9 cellular contexts compared by ENCODE assay signal in the genomic region with DNA sequence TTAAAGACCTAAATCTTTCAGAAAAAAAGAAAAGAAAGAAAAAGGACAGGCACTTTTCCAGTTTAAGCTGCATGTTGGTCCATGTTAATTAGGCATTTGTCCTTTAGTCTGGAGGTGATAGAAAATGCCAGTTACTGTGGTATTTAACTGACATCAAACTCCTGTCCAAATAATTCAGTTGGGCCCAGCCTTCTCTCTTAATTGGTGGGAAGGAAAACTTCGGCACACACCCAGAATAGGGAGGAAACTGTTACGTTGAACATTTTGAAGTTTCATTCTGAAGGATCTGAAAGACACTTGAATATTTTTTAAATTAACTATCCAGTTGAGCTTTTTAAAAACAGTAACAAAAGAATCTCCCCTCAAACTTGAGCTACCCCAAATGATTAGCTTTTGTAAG. TPM values are rescaled to one million over a fixed set of nuclear protein-coding genes. Genes with fewer than 3 reads are reported as not detected.
A peak's percentile ranks its signal among the peaks of the same experiment; 100 is the strongest.
DNase-seq lines count a peak whose midpoint lies in the region; ATAC-seq and TF ChIP-seq lines count a peak whose summit lies in the region.
"Had no signal": no experiment of that assay in that cellular context is flagged by ENCODE, and none has a peak within 500 bp of the region (broad histone marks: within the 10 kb centered on the region; RNA-seq: fewer than 3 reads in every experiment).

No MANE protein-coding gene starts in this region.

- no peak for TF ChIP-seq CTCF in cardiac muscle cell (IDR thresholded peaks at IDR 0.05; ENCODE audit: low read depth, low read length)
- TF ChIP-seq CTCF in right lobe of liver (IDR thresholded peaks at IDR 0.05) = no peak
- TF ChIP-seq CTCF in transverse colon (IDR thresholded peaks at IDR 0.05) = no peak

- no peak for DNase-seq in cardiac muscle cell (ENCODE audit: low read depth in 1 of 2, low spot score in 1 of 2)
- no peak for DNase-seq in left ventricle myocardium superior
- no peak for DNase-seq in activated T-helper 2 cell treated with anti-CD3 and anti-CD28 coated beads, Interferon-gamma antibody, Interleukin-2, Interleukin-4, amounts not matched to agents 10 μg/mL and 5 μg/mL and 100 μg/mL, durations not matched to agents 14 hours and 24 hours and 36 hours (ENCODE audit: low spot score)
- no peak for DNase-seq in right lobe of liver
- no peak for DNase-seq in transverse colon
- no peak for DNase-seq in NCI-H1092 treated with DMSO at 0.1 percent for 48 hours (lab: John Stamatoyannopoulos, UW)
- DNase-seq: NCI-H1694 had no signal

- H3K27ac ChIP-seq in cardiac muscle cell = peak overlapping the region; percentile 82
- H3K27ac ChIP-seq in right lobe of liver = peak overlapping the region; percentile 55 to 97 (median 61)
- peak overlapping the region; percentile 93 to 98 (median 96) for H3K27ac ChIP-seq in transverse colon

- H3K27me3 ChIP-seq in cardiac muscle cell = no peaks in the 10 kb centered on the region
- H3K27me3 ChIP-seq in right lobe of liver = no peaks in the 10 kb centered on the region
- H3K27me3 ChIP-seq in transverse colon = no peaks in the 10 kb centered on the region

- no peaks in the 10 kb centered on the region for H3K27me3 Mint-ChIP-seq in activated T-helper 2 cell treated with anti-CD3 and anti-CD28 coated beads, Interferon-gamma antibody, Interleukin-2, Interleukin-4, amounts not matched to agents 10 μg/mL and 5 μg/mL and 100 μg/mL, durations not matched to agents 14 hours and 24 hours and 36 hours (ENCODE audit: low read depth)

- ATAC-seq in left ventricle myocardium superior = no peak
- ATAC-seq in right lobe of liver = no peak
- no peak for ATAC-seq in GM19397 (IDR thresholded peaks at IDR 0.05; ENCODE audit: unreplicated experiment)
- no peak for ATAC-seq in HG03565 (IDR thresholded peaks at IDR 0.05; ENCODE audit: unreplicated experiment)

- peaks cover 9% of the 10 kb centered on the region for H3K36me3 Mint-ChIP-seq in activated T-helper 2 cell treated with anti-CD3 and anti-CD28 coated beads, Interferon-gamma antibody, Interleukin-2, Interleukin-4, amounts not matched to agents 10 μg/mL and 5 μg/mL and 100 μg/mL, durations not matched to agents 14 hours and 24 hours and 36 hours (ENCODE audit: low read depth)

- peaks cover 62% of the 10 kb centered on the region for H3K4me1 Mint-ChIP-seq in activated T-helper 2 cell treated with anti-CD3 and anti-CD28 coated beads, Interferon-gamma antibody, Interleukin-2, Interleukin-4, amounts not matched to agents 10 μg/mL and 5 μg/mL and 100 μg/mL, durations not matched to agents 14 hours and 24 hours and 36 hours (ENCODE audit: low read depth)

- H3K9me3 ChIP-seq in cardiac muscle cell (ENCODE audit: low read depth) (no peaks in the 10 kb centered on the region), right lobe of liver (no peaks in the 10 kb centered on the region), transverse colon (no peaks in the 10 kb centered on the region)

- H3K4me1 ChIP-seq in cardiac muscle cell (ENCODE audit: low read depth) (peaks cover 62% of the 10 kb centered on the region), right lobe of liver (peaks cover 0 to 80% (median 17%) of the 10 kb centered on the region in 4 donors), transverse colon (peaks cover 41 to 85% (median 67%) of the 10 kb centered on the region in 4 donors)

- WGBS in right lobe of liver (ENCODE audit: insufficient coverage, low coverage, low lambda C conversion rate, missing lambda C conversion rate) = 7% methylated on average over 2 of the region's 2 CpGs
- 20% methylated on average over 2 of the region's 2 CpGs; no CpG with 5 or more reads in 1 of the 2 donors for WGBS in transverse colon (ENCODE audit: low coverage in 1 of 2), 2 donors

- TF ChIP-seq POLR2A in right lobe of liver (IDR thresholded peaks at IDR 0.05) (no peak), transverse colon (IDR thresholded peaks at IDR 0.05) (no peak)

- H3K36me3 ChIP-seq in cardiac muscle cell = no peaks in the 10 kb centered on the region
- H3K36me3 ChIP-seq in right lobe of liver = no peaks in the 10 kb centered on the region
- no peaks in the 10 kb centered on the region for H3K36me3 ChIP-seq in transverse colon

- peak overlapping the region; percentile 99 for H3K27ac Mint-ChIP-seq in activated T-helper 2 cell treated with anti-CD3 and anti-CD28 coated beads, Interferon-gamma antibody, Interleukin-2, Interleukin-4, amounts not matched to agents 10 μg/mL and 5 μg/mL and 100 μg/mL, durations not matched to agents 14 hours and 24 hours and 36 hours

- peak overlapping the region; percentile 84 for H3K4me3 Mint-ChIP-seq in activated T-helper 2 cell treated with anti-CD3 and anti-CD28 coated beads, Interferon-gamma antibody, Interleukin-2, Interleukin-4, amounts not matched to agents 10 μg/mL and 5 μg/mL and 100 μg/mL, durations not matched to agents 14 hours and 24 hours and 36 hours (ENCODE audit: low read depth)

- intact Hi-C loops in left ventricle myocardium superior (cut with micrococcal nuclease) (no loop called here), right lobe of liver (cut with DNase I) (no loop called here), transverse colon (cut with DNase I; ENCODE audit: low total_unique reads) (no loop called here)
- intact Hi-C loops in activated T-helper 2 cell treated with anti-CD3 and anti-CD28 coated beads, Interferon-gamma antibody, Interleukin-2, Interleukin-4, amounts not matched to agents 10 μg/mL and 5 μg/mL and 100 μg/mL, durations not matched to agents 14 hours and 24 hours and 36 hours (cut with micrococcal nuclease) = loop anchor here (5.0 to 10.0 kb wide), 3 partner anchors 104 to 481 kb away; no protein-coding TSS in a partner anchor

- no peaks in the 10 kb centered on the region for H3K9me3 Mint-ChIP-seq in activated T-helper 2 cell treated with anti-CD3 and anti-CD28 coated beads, Interferon-gamma antibody, Interleukin-2, Interleukin-4, amounts not matched to agents 10 μg/mL and 5 μg/mL and 100 μg/mL, durations not matched to agents 14 hours and 24 hours and 36 hours

- in situ Hi-C loops in transverse colon (cut with MboI; ENCODE audit: low pct_ligation_motif_present in 1 of 4, low pct_unique_long_range_greater_than_20kb in 1 of 4, low sequenced_read_pairs in 3 of 4) = no loop called here

- H3K4me3 ChIP-seq in cardiac muscle cell (no peak overlapping the region), right lobe of liver (no peak overlapping the region), transverse colon (no peak overlapping the region)

- TF ChIP-seq EP300 in transverse colon (IDR thresholded peaks at IDR 0.05; ENCODE audit: low read depth) = no peak

RNA-seq across cellular contexts. Expression of gene RREB1, which starts 30.4 kb away (rescaled TPM):
- total RNA-seq in cardiac muscle cell (30.5 and 55.3 TPM in 2 replicates), left ventricle myocardium superior (36.2 TPM), right lobe of liver (10 to 100 TPM; 28.7 to 46.3 (median 39.6) TPM), transverse colon (100 to 1,000 TPM in 2 of 4 donors, 10 to 100 TPM in 2; 73.9 to 214 (median 107) TPM)
- 15.4 and 22.1 TPM in 2 replicates for polyA plus RNA-seq in cardiac muscle cell
- total RNA-seq in activated T-helper 2 cell treated with anti-CD3 and anti-CD28 coated beads, Interferon-gamma antibody, Interleukin-2, Interleukin-4, amounts not matched to agents 10 μg/mL and 5 μg/mL and 100 μg/mL, durations not matched to agents 14 hours and 24 hours and 36 hours = 23.1 and 23.6 TPM in 2 replicates
